10 cellular contexts compared by ENCODE assay signal in the genomic region with DNA sequence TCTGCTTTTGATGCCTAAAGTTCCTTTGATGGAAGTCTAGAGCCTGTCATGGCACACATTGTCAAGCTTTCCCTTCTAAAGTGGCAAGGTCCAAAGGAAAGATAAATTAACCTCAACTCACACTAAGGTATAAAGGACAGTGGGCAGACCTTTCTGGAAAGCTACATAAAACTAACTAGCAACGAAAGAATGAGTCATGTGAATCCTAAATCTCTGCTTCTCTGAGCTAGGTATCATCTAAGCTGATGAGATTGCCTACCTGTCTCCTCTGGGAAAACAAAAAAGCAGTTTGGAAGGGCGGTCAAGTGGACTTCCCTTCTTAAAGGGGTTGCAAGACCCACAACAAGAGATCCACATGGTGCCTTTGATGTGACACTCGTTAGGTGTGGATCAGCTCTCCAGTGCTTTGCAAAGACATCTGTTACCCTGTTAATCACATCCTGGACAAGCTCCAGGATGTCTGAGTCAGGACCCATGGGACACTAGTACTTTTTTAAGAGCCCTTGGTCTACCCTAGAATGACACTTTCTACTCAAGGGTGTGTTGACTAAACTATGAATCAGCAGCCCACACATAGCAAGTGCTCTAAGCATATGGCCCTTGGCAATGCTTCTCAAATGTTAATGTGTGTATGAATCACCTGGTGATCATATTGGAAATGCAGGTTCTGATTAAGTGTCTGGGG.
DNase-seq lines count a peak whose midpoint lies in the region; TF ChIP-seq lines count a peak whose summit lies in the region.
"Had no signal": no experiment of that assay in that cellular context is flagged by ENCODE, and none has a peak within 500 bp of the region (broad histone marks: within the 10 kb centered on the region; RNA-seq: fewer than 3 reads in every experiment).

No MANE protein-coding gene starts in this region.

- TF ChIP-seq POLR2A in NB4 (IDR thresholded peaks at IDR 0.05; ENCODE audit: extremely low read depth, insufficient read length) (no peak), prostate gland (IDR thresholded peaks at IDR 0.05) (no peak)

- no peaks in the 10 kb centered on the region for H3K9me3 ChIP-seq in prostate gland

- no peaks in the 10 kb centered on the region for H3K4me1 ChIP-seq in prostate gland (replicated peaks)

- WGBS in prostate gland: 72% methylated on average over 3 of the region's 3 CpGs

- TF ChIP-seq CTCF in NB4 (IDR thresholded peaks at IDR 0.05; ENCODE audit: low read depth, low read length): no peak
- TF ChIP-seq CTCF in cardiac fibroblast (IDR thresholded peaks at IDR 0.05; ENCODE audit: low read depth, low read length): no peak
- no peak for TF ChIP-seq CTCF in prostate gland (IDR thresholded peaks at IDR 0.05)
- no peak for TF ChIP-seq CTCF in GM13976 (IDR thresholded peaks at IDR 0.05; ENCODE audit: borderline replicate concordance, control extremely low read depth, extremely low read depth, insufficient read depth, missing control alignments)
- TF ChIP-seq CTCF in GM13977 (IDR thresholded peaks at IDR 0.05; ENCODE audit: extremely low read depth, insufficient read depth, missing control alignments): no peak

- H3K4me3 ChIP-seq in NB4 (ENCODE audit: low read depth, low read length) (no peak overlapping the region), cardiac fibroblast (replicated peaks in 1 of 2; ENCODE audit: low read depth in 2 of 2, low read length in 2 of 2) (no peak overlapping the region), prostate gland (no peak overlapping the region)

- H3K36me3 ChIP-seq in prostate gland: no peaks in the 10 kb centered on the region

- peak; percentile 2 to 4 for DNase-seq in stimulated activated CD4-positive, alpha-beta T cell treated with anti-CD3 and anti-CD28 coated beads, Interleukin-15, amount 100 ng/mL, for 48 hours (ENCODE audit: low read depth in 2 of 2)
- no peak for DNase-seq in stimulated activated CD4-positive, alpha-beta T cell treated with anti-CD3 and anti-CD28 coated beads, Interleukin-2, amount 100 ng/mL, for 24 hours
- DNase-seq in NB4 (ENCODE audit: low read depth) (peak; percentile 71), cardiac fibroblast (ENCODE audit: low read depth in 2 of 2) (peak; percentile 7 to 98), medulla oblongata (ENCODE audit: extremely low spot score) (no peak), prostate gland (ENCODE audit: low spot score) (no peak), GM13976 (ENCODE audit: low spot score) (no peak), GM13977 (ENCODE audit: low spot score) (no peak)
- DNase-seq: dermis blood vessel endothelial cell, occipital lobe had no signal

- intact Hi-C loops in prostate gland (cut with DNase I): no loop called here

- H3K27me3 ChIP-seq in prostate gland (replicated peaks; ENCODE audit: insufficient read depth): no peaks in the 10 kb centered on the region

- in situ Hi-C loops in GM13976 (cut with MboI; ENCODE audit: low sequenced_read_pairs, unreplicated experiment): no loop called here
- in situ Hi-C loops in GM13977 (cut with MboI; ENCODE audit: low pct_unique_long_range_greater_than_20kb, low sequenced_read_pairs, unreplicated experiment): no loop called here

- no peak overlapping the region for H3K27ac ChIP-seq in prostate gland

Comparison
In these comparisons a context has a peak if more than half of its experiments do, and no peak if none do; other contexts are left out.
1. DNase-seq: peak in stimulated activated CD4-positive, alpha-beta T cell treated with anti-CD3 and anti-CD28 coated beads, Interleukin-15, amount 100 ng/mL, for 48 hours (2 of 2), NB4 (single experiment) and cardiac fibroblast (2 of 2); none in stimulated activated CD4-positive, alpha-beta T cell treated with anti-CD3 and anti-CD28 coated beads, Interleukin-2, amount 100 ng/mL, for 24 hours (0 of 2), medulla oblongata (single experiment), prostate gland (single experiment), GM13976 (single experiment) and GM13977 (single experiment).